Comparison of ENCODE assay signal across 8 cellular contexts in the genomic region with DNA sequence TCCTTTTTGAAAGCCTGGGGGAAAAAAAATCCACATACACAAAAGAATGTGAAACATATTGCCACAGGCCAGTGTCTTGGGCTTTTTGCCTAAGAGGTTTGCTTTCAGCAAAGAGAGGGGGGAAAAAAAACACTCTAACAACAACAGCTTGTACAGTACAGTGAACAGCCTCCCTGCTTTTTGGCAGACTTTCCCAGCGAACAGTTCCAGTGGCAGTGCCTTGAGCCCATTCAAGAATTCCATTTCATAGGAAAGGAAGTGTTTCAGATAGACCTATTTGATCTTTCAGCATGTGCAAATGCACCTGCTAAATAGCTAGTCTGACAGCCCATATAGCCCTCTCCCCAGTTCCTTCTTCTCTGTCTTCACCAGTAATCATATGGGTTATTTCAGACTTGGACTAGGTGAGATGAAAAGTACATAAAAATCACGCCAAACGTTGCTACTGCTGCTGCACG. TPM values are rescaled to one million over a fixed set of nuclear protein-coding genes. Genes with fewer than 3 reads are reported as not detected.
DNase-seq lines count a peak whose midpoint lies in the region; ATAC-seq, FAIRE-seq and TF ChIP-seq lines count a peak whose summit lies in the region.

No MANE protein-coding gene starts in this region.

- H3K4me1 Mint-ChIP-seq in CD14-positive monocyte, result peaks cover 39% of the 10 kb centered on the region
- H3K4me1 Mint-ChIP-seq in activated naive CD8-positive, alpha-beta T cell (ENCODE audit: low read depth), result peaks cover 27% of the 10 kb centered on the region

- WGBS in right cardiac atrium, result 5% methylated on average over 4 of the region's 4 CpGs

- H3K9me3 Mint-ChIP-seq in CD14-positive monocyte, result no peaks in the 10 kb centered on the region
- H3K9me3 Mint-ChIP-seq in activated naive CD8-positive, alpha-beta T cell (ENCODE audit: low read depth), result no peaks in the 10 kb centered on the region

- peaks cover 3 to 6% (median 3%) of the 10 kb centered on the region in 3 donors for H3K27me3 Mint-ChIP-seq in CD14-positive monocyte (ENCODE audit: low read depth in 3 of 3)
- H3K27me3 Mint-ChIP-seq in activated naive CD8-positive, alpha-beta T cell, result no peaks in the 10 kb centered on the region

- no peaks in the 10 kb centered on the region for H3K9me3 ChIP-seq in right cardiac atrium (ENCODE audit: control insufficient read depth, low read length)

- peak; percentile 37 for ATAC-seq in GM19452 (IDR thresholded peaks at IDR 0.05; ENCODE audit: unreplicated experiment)
- ATAC-seq in HG03558 (IDR thresholded peaks at IDR 0.05; ENCODE audit: extremely low read depth, unreplicated experiment), result peak; percentile 14
- peak; percentile 74 to 89 for ATAC-seq in right cardiac atrium
- peak; percentile 85 for ATAC-seq in sciatic nerve

- H3K4me3 Mint-ChIP-seq in CD14-positive monocyte, result peak overlapping the region; percentile 93 to 99
- peak overlapping the region; percentile 95 for H3K4me3 Mint-ChIP-seq in activated naive CD8-positive, alpha-beta T cell

- DNase-seq in CD14-positive monocyte (ENCODE audit: low spot score) (no peak), right cardiac atrium (peak; percentile 25 to 77 (median 55)), sciatic nerve (ENCODE audit: low spot score) (no peak), GM12892 (ENCODE audit: insufficient read length) (no peak)
- no peak for DNase-seq in stimulated activated CD8-positive, alpha-beta memory T cell treated with anti-CD3 and anti-CD28 coated beads, Interleukin-4, amount 100 ng/mL, for 48 hours

- no peak for FAIRE-seq in GM12892 (lab: Jason Lieb, UNC)

- peak overlapping the region; percentile 74 for H3K4me3 ChIP-seq in right cardiac atrium (ENCODE audit: low read length)

- H3K27ac Mint-ChIP-seq in CD14-positive monocyte, result peak overlapping the region; percentile 94 to 99 (median 96)
- H3K27ac Mint-ChIP-seq in activated naive CD8-positive, alpha-beta T cell, result peak overlapping the region; percentile 78

- peak overlapping the region; percentile 92 for H3K27ac ChIP-seq in right cardiac atrium (ENCODE audit: low read length)

- intact Hi-C loops in CD14-positive monocyte (cut with micrococcal nuclease) (loop anchor here in 1 of 2 donors (5.0 kb wide), 1 partner anchor 37 kb away; no protein-coding TSS in a partner anchor), right cardiac atrium (cut with DNase I) (no loop called here), sciatic nerve (cut with DNase I) (no loop called here)

- no peak for TF ChIP-seq POLR2A in GM12892 (IDR thresholded peaks at IDR 0.05; ENCODE audit: low read depth, low read length)

- no peak for TF ChIP-seq CTCF in CD14-positive monocyte (IDR thresholded peaks at IDR 0.05)

- H3K4me1 ChIP-seq in right cardiac atrium (ENCODE audit: control insufficient read depth, insufficient read depth, low read length), result peaks cover 5% of the 10 kb centered on the region

- H3K36me3 Mint-ChIP-seq in CD14-positive monocyte, result peaks cover 10% of the 10 kb centered on the region in 2 donors
- no peaks in the 10 kb centered on the region for H3K36me3 Mint-ChIP-seq in activated naive CD8-positive, alpha-beta T cell

- H3K27me3 ChIP-seq in right cardiac atrium (ENCODE audit: control insufficient read depth, insufficient read depth), result no peaks in the 10 kb centered on the region

RNA-seq across cellular contexts. Expression of gene ARHGAP18, which starts 0.5 kb away (rescaled TPM):
- polyA plus RNA-seq in CD14-positive monocyte (1 to 10 TPM; 3.7 to 5.6 TPM), right cardiac atrium (3.0 TPM)
- total RNA-seq in right cardiac atrium (1 to 10 TPM; 5.3 to 6.5 (median 5.8) TPM), sciatic nerve (18.2 TPM)
- polyA plus RNA-seq in GM12892 (2012; ENCODE audit: missing spikeins), result 17.3 TPM

Comparison
In these comparisons a context has a peak if more than half of its experiments do, and no peak if none do; other contexts are left out.
1. DNase-seq: peak in right cardiac atrium (3 of 3); none in CD14-positive monocyte (single experiment), sciatic nerve (single experiment), GM12892 (single experiment) and stimulated activated CD8-positive, alpha-beta memory T cell treated with anti-CD3 and anti-CD28 coated beads, Interleukin-4, amount 100 ng/mL, for 48 hours (single experiment).
2. ATAC-seq: peak in every context shown above with its lines; median percentile 85 in sciatic nerve; 82 in right cardiac atrium; 37 in GM19452; 14 in HG03558.